16 cellular contexts compared by ENCODE assay signal in the genomic region with DNA sequence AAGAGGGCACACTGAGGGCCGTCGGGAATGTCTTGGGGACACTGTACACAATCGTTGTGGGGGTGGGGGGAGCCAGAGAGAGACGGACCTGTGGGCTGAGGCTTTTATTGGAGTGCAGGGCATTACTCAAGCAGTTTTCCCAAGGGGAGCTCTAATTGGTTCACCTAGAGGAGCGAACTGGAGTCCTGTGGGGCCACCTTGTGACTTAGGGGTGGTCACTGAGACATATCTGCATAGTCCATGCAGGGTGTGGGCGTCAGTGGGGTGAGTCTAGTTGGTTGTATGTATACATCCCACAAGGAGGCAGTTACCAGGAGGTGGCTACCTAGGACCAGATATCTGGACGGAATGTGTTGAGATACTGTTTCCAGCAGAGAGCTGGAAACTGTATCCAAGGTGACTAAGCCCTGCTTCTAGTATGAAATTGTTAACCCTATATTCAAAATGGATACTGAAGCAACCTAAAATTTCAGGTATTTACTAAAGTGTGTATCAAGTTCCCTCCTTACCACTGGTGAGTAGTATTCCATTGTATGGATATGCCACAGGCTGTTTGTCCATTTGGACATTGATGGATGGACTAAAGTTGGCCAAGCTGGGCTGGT. TPM values are rescaled to one million over a fixed set of nuclear protein-coding genes. Genes with fewer than 3 reads are reported as not detected.
A peak's percentile ranks its signal among the peaks of the same experiment; 100 is the strongest.
DNase-seq lines count a peak whose midpoint lies in the region; ATAC-seq, FAIRE-seq and TF ChIP-seq lines count a peak whose summit lies in the region.
"Had no signal": no experiment of that assay in that cellular context is flagged by ENCODE, and none has a peak within 500 bp of the region (broad histone marks: within the 10 kb centered on the region; RNA-seq: fewer than 3 reads in every experiment).

No MANE protein-coding gene starts in this region.

- no peak overlapping the region for H3K27ac ChIP-seq in astrocyte (ENCODE audit: low read depth, low read length)
- H3K27ac ChIP-seq: coronary artery, heart right ventricle, SJCRH30, WERI-Rb-1 had no signal

- no peak overlapping the region for H2AFZ ChIP-seq in astrocyte (ENCODE audit: low read depth, low read length)

- no peaks in the 10 kb centered on the region for H4K20me1 ChIP-seq in astrocyte (ENCODE audit: insufficient read depth, low read length)

- no peak for FAIRE-seq in astrocyte (lab: Jason Lieb, UNC)
- FAIRE-seq: GM12892 had no signal

- H3K9me3 ChIP-seq in astrocyte (ENCODE audit: insufficient read depth, low read depth, low read length) = peaks cover 4% of the 10 kb centered on the region
- H3K9me3 ChIP-seq: heart right ventricle had no signal

- peak overlapping the region; percentile 26 for H3K4me3 Mint-ChIP-seq in activated T-cell treated with anti-CD3 and anti-CD28 coated beads, Interleukin-2, amount 50 U/mL, for 4 hours
- no peak overlapping the region for H3K4me3 Mint-ChIP-seq in activated T-cell treated with anti-CD3 and anti-CD28 coated beads, Interleukin-2, amount 50 U/mL, for 24 hours
- H3K4me3 Mint-ChIP-seq in astrocyte (ENCODE audit: unreplicated experiment) (peak overlapping the region; percentile 77), progenitor cell of endocrine pancreas (ENCODE audit: low read depth) (peak overlapping the region; percentile 72)

- H3K27me3 ChIP-seq in astrocyte (ENCODE audit: insufficient read depth, low read length) = peaks cover 21% of the 10 kb centered on the region
- H3K27me3 ChIP-seq: heart right ventricle had no signal

- H3K27ac Mint-ChIP-seq in activated T-cell treated with anti-CD3 and anti-CD28 coated beads, Interleukin-2, amount 50 U/mL, for 24 hours = no peak overlapping the region
- H3K27ac Mint-ChIP-seq in astrocyte (ENCODE audit: unreplicated experiment) (no peak overlapping the region), progenitor cell of endocrine pancreas (no peak overlapping the region)

- no peak for ATAC-seq in activated T-cell treated with anti-CD3 and anti-CD28 coated beads, Interleukin-2, amount 50 U/mL, for 4 hours
- ATAC-seq in HG03025 (IDR thresholded peaks at IDR 0.05; ENCODE audit: low FRiP score, unreplicated experiment) = no peak
- ATAC-seq: heart right ventricle had no signal

- TF ChIP-seq CTCF in astrocyte (IDR thresholded peaks at IDR 0.05; ENCODE audit: insufficient read depth, low read depth, low read length) = no peak
- no peak for TF ChIP-seq CTCF in progenitor cell of endocrine pancreas (IDR thresholded peaks at IDR 0.05; ENCODE audit: unreplicated experiment)

- H3K36me3 Mint-ChIP-seq in activated T-cell treated with anti-CD3 and anti-CD28 coated beads, Interleukin-2, amount 50 U/mL, for 4 hours (ENCODE audit: insufficient read depth) = no peaks in the 10 kb centered on the region
- H3K36me3 Mint-ChIP-seq in activated T-cell treated with anti-CD3 and anti-CD28 coated beads, Interleukin-2, amount 50 U/mL, for 24 hours (ENCODE audit: low read depth) = no peaks in the 10 kb centered on the region
- H3K36me3 Mint-ChIP-seq in astrocyte (ENCODE audit: low read depth, unreplicated experiment) (peaks cover 4% of the 10 kb centered on the region), progenitor cell of endocrine pancreas (ENCODE audit: insufficient read depth) (peaks cover 4% of the 10 kb centered on the region)

- peaks cover 14% of the 10 kb centered on the region for H3K27me3 Mint-ChIP-seq in activated T-cell treated with anti-CD3 and anti-CD28 coated beads, Interleukin-2, amount 50 U/mL, for 4 hours (ENCODE audit: low read depth)
- H3K27me3 Mint-ChIP-seq in activated T-cell treated with anti-CD3 and anti-CD28 coated beads, Interleukin-2, amount 50 U/mL, for 24 hours = peaks cover 29% of the 10 kb centered on the region
- H3K27me3 Mint-ChIP-seq in astrocyte (ENCODE audit: low read depth, unreplicated experiment) = peaks cover 43% of the 10 kb centered on the region
- H3K27me3 Mint-ChIP-seq in progenitor cell of endocrine pancreas = peaks cover 41% of the 10 kb centered on the region

- no peak for DNase-seq in activated T-cell treated with anti-CD3 and anti-CD28 coated beads, Interleukin-2, amount 50 U/mL, for 4 hours
- DNase-seq in activated T-cell treated with anti-CD3 and anti-CD28 coated beads, Interleukin-2, amount 50 U/mL, for 24 hours = no peak
- DNase-seq in M059J (ENCODE audit: low read depth) (peak; percentile 40), astrocyte (ENCODE audit: low read depth) (no peak), progenitor cell of endocrine pancreas (ENCODE audit: low spot score, unreplicated experiment) (no peak), NCI-H1694 (lab: John Stamatoyannopoulos, UW) (no peak)
- no peak for DNase-seq in stimulated activated CD4-positive, alpha-beta T cell treated with anti-CD3 and anti-CD28 coated beads, Interleukin-2, amount 100 ng/mL, for 48 hours
- DNase-seq: heart right ventricle; NCI-H1436 treated with DMSO at 0.1 percent for 48 hours; NK-92 treated with Interleukin-12 subunit alpha and Interleukin-12 subunit beta, amount 100 ng/mL, for 24 hours; SJCRH30; stimulated activated CD4-positive, alpha-beta T cell treated with anti-CD3 and anti-CD28 coated beads, Interleukin-2, amount 100 ng/mL, for 24 hours; WERI-Rb-1 had no signal

- H3K9me3 Mint-ChIP-seq in activated T-cell treated with anti-CD3 and anti-CD28 coated beads, Interleukin-2, amount 50 U/mL, for 4 hours = no peaks in the 10 kb centered on the region
- no peaks in the 10 kb centered on the region for H3K9me3 Mint-ChIP-seq in activated T-cell treated with anti-CD3 and anti-CD28 coated beads, Interleukin-2, amount 50 U/mL, for 24 hours
- H3K9me3 Mint-ChIP-seq in astrocyte (ENCODE audit: unreplicated experiment) = no peaks in the 10 kb centered on the region
- H3K9me3 Mint-ChIP-seq in progenitor cell of endocrine pancreas (ENCODE audit: low read depth) = no peaks in the 10 kb centered on the region

- peaks cover 9% of the 10 kb centered on the region for H3K4me1 ChIP-seq in astrocyte (ENCODE audit: insufficient read depth, low read length)
- H3K4me1 ChIP-seq: SJCRH30 had no signal

- no peaks in the 10 kb centered on the region for H3K36me3 ChIP-seq in astrocyte (ENCODE audit: insufficient read depth, low read length)
- H3K36me3 ChIP-seq: SJCRH30, WERI-Rb-1 had no signal

- no peak overlapping the region for H3K4me2 ChIP-seq in astrocyte (ENCODE audit: low read length)

- no peak overlapping the region for H3K4me3 ChIP-seq in astrocyte (ENCODE audit: insufficient read depth, low read depth, low read length)
- H3K4me3 ChIP-seq: coronary artery, heart right ventricle, SJCRH30 had no signal

- H3K9ac ChIP-seq in astrocyte (ENCODE audit: low read length) = no peak overlapping the region

- H3K4me1 Mint-ChIP-seq in activated T-cell treated with anti-CD3 and anti-CD28 coated beads, Interleukin-2, amount 50 U/mL, for 4 hours (ENCODE audit: low read depth) = peaks cover 7% of the 10 kb centered on the region
- peaks cover 14% of the 10 kb centered on the region for H3K4me1 Mint-ChIP-seq in activated T-cell treated with anti-CD3 and anti-CD28 coated beads, Interleukin-2, amount 50 U/mL, for 24 hours (ENCODE audit: low read depth)
- no peaks in the 10 kb centered on the region for H3K4me1 Mint-ChIP-seq in astrocyte (ENCODE audit: low read depth, unreplicated experiment)
- peaks cover 1% of the 10 kb centered on the region for H3K4me1 Mint-ChIP-seq in progenitor cell of endocrine pancreas (ENCODE audit: low read depth)

- H3K79me2 ChIP-seq in astrocyte (ENCODE audit: insufficient read depth, low read length) = no peaks in the 10 kb centered on the region

RNA-seq across cellular contexts. Expression of gene PIGZ, which starts 2.6 kb away (rescaled TPM):
- total RNA-seq in activated T-cell treated with anti-CD3 and anti-CD28 coated beads, Interleukin-2, amount 50 U/mL, for 4 hours = under 1 TPM; 0.34 to 0.82 (median 0.61) TPM
- total RNA-seq in M059J (2014; rRNA removed; shearing (Covaris generic)) = 1.7 and 1.9 TPM in 2 replicates
- 0.48 and 0.54 TPM in 2 replicates for total RNA-seq in astrocyte
- 4.7 and 6.0 TPM in 2 replicates for total RNA-seq in progenitor cell of endocrine pancreas

RNA-seq across cellular contexts. Expression of gene NCBP2, which starts 28.9 kb away (rescaled TPM):
- total RNA-seq in activated T-cell treated with anti-CD3 and anti-CD28 coated beads, Interleukin-2, amount 50 U/mL, for 4 hours = 100 to 1,000 TPM; 132 to 138 (median 134) TPM
- 62.5 and 95.5 TPM in 2 replicates for total RNA-seq in M059J (2014; rRNA removed; shearing (Covaris generic))
- total RNA-seq in astrocyte (81.8 and 90.6 TPM in 2 replicates), progenitor cell of endocrine pancreas (79.9 and 84.9 TPM in 2 replicates)

RNA-seq across cellular contexts. Expression of gene MELTF, which starts 58.4 kb away (rescaled TPM):
- 1 to 10 TPM in 2 of 3 donors, under 1 TPM in 1; 0.79 to 2.7 (median 1.9) TPM for total RNA-seq in activated T-cell treated with anti-CD3 and anti-CD28 coated beads, Interleukin-2, amount 50 U/mL, for 4 hours
- total RNA-seq in M059J (2014; rRNA removed; shearing (Covaris generic)) = 4.2 and 8.9 TPM in 2 replicates
- 24.0 and 31.7 TPM in 2 replicates for total RNA-seq in astrocyte
- total RNA-seq in progenitor cell of endocrine pancreas = 4.8 and 5.0 TPM in 2 replicates
